8 cellular contexts compared by ENCODE assay signal in genomic region chr14:59507063-59507751, GRCh38. TPM values are rescaled to one million over a fixed set of nuclear protein-coding genes. Genes with fewer than 3 reads are reported as not detected.
DNase-seq lines count a peak whose midpoint lies in the region; ATAC-seq and TF ChIP-seq lines count a peak whose summit lies in the region.

No MANE protein-coding gene starts in this region.

- no peak overlapping the region for H4K8ac ChIP-seq in trophoblast cell (ENCODE audit: low read depth, low read length)

- H3K27me3 ChIP-seq in foreskin keratinocyte (peaks cover 10% of the 10 kb centered on the region), trophoblast cell (ENCODE audit: insufficient read depth, low read length) (no peaks in the 10 kb centered on the region)

- no peak overlapping the region for H2BK120ac ChIP-seq in trophoblast cell (ENCODE audit: insufficient read depth, low read length, poor library complexity)

- no peak overlapping the region for H2AFZ ChIP-seq in trophoblast cell (ENCODE audit: insufficient read depth, low read length, poor library complexity)

- H3K9me3 ChIP-seq in trophoblast cell (ENCODE audit: insufficient read depth, low read depth, low read length), result no peaks in the 10 kb centered on the region

- H2AK5ac ChIP-seq in trophoblast cell (ENCODE audit: low read length), result no peak overlapping the region

- H3K4me1 ChIP-seq in foreskin keratinocyte, result no peaks in the 10 kb centered on the region
- H3K4me1 ChIP-seq in trophoblast cell (ENCODE audit: control insufficient read depth in 1 of 2, insufficient read depth in 2 of 2, low read length in 2 of 2), result peaks cover 0 to 2% of the 10 kb centered on the region in 2 experiments

- H3K23ac ChIP-seq in trophoblast cell (ENCODE audit: low read length), result no peak overlapping the region

- no peak overlapping the region for H2BK5ac ChIP-seq in trophoblast cell (ENCODE audit: low read depth, low read length, poor library complexity)

- no peak overlapping the region for H3K4me2 ChIP-seq in trophoblast cell (ENCODE audit: low read length)

- no peak overlapping the region for H3K9ac ChIP-seq in trophoblast cell (ENCODE audit: low read length)

- DNase-seq in DMS 273 treated with DMSO at 0.1 percent for 48 hours (lab: John Stamatoyannopoulos, UW) (peak; percentile 67), HK-2 (ENCODE audit: unreplicated experiment) (peak; percentile 38), NCI-H748 treated with DMSO at 0.1 percent for 48 hours (lab: John Stamatoyannopoulos, UW) (peak; percentile 69), activated T-cell treated with anti-CD3 and anti-CD28 coated beads for 1 hour (ENCODE audit: low read depth) (peak; percentile 19), foreskin keratinocyte (peak in 1 of 2 donors; percentile 49), trophoblast cell (peak; percentile 69)

- H3K27ac ChIP-seq in foreskin keratinocyte (no peak overlapping the region), trophoblast cell (ENCODE audit: low read depth, low read length) (no peak overlapping the region)

- H3K4ac ChIP-seq in trophoblast cell (ENCODE audit: low read depth, low read length), result no peak overlapping the region

- no peak overlapping the region for H3K18ac ChIP-seq in trophoblast cell (ENCODE audit: low read length)

- H2BK12ac ChIP-seq in trophoblast cell (ENCODE audit: low read length), result no peak overlapping the region

- no peaks in the 10 kb centered on the region for H3K79me1 ChIP-seq in trophoblast cell (ENCODE audit: low read length)

- H3K79me2 ChIP-seq in trophoblast cell (ENCODE audit: control insufficient read depth, insufficient read depth, low read length, poor library complexity), result no peaks in the 10 kb centered on the region

- ATAC-seq in GM19463 (IDR thresholded peaks at IDR 0.05; ENCODE audit: unreplicated experiment) (peak; percentile 88), foreskin keratinocyte (peak; percentile 93)
- ATAC-seq in activated CD4-positive, CD25-positive, alpha-beta regulatory T cell treated with anti-CD3 and anti-CD28 coated beads, Interleukin-2, amount 50 U/mL, for 24 hours, result no peak

- H3K4me3 ChIP-seq in trophoblast cell (ENCODE audit: low read depth, low read length), result no peak overlapping the region

- TF ChIP-seq CTCF in foreskin keratinocyte (conservative IDR thresholded peaks at IDR 0.05), result peak; percentile 87

- no peak overlapping the region for H4K91ac ChIP-seq in trophoblast cell (ENCODE audit: low read depth, low read length)

- peaks cover 0 to 2% of the 10 kb centered on the region in 2 experiments for H3K36me3 ChIP-seq in trophoblast cell (ENCODE audit: control insufficient read depth in 1 of 2, insufficient read depth in 2 of 2, low read length in 2 of 2)

- no peak overlapping the region for H3K14ac ChIP-seq in trophoblast cell (ENCODE audit: low read length)

- H4K12ac ChIP-seq in trophoblast cell (ENCODE audit: low read depth, low read length), result no peak overlapping the region

RNA-seq across cellular contexts. Expression of gene JKAMP, which starts 22.9 kb away (rescaled TPM):
- 45.4 and 47.0 TPM in 2 replicates for total RNA-seq in foreskin keratinocyte
- 26.0 and 30.3 TPM in 2 replicates for polyA plus RNA-seq in foreskin keratinocyte
- polyA plus RNA-seq in trophoblast cell (2013), result 47.1 and 47.7 TPM in 2 replicates

RNA-seq across cellular contexts. Expression of gene L3HYPDH, which starts 23.0 kb away (rescaled TPM):
- 25.9 and 26.7 TPM in 2 replicates for total RNA-seq in foreskin keratinocyte
- 18.6 and 19.2 TPM in 2 replicates for polyA plus RNA-seq in foreskin keratinocyte
- polyA plus RNA-seq in trophoblast cell (2013), result 6.1 and 6.3 TPM in 2 replicates

RNA-seq across cellular contexts. Expression of gene GPR135, which starts 42.0 kb away (rescaled TPM):
- total RNA-seq in foreskin keratinocyte, result 0.60 and 0.99 TPM in 2 replicates
- 0.12 and 0.13 TPM in 2 replicates for polyA plus RNA-seq in foreskin keratinocyte
- 0.23 and 0.25 TPM in 2 replicates for polyA plus RNA-seq in trophoblast cell (2013)

Comparison
In these comparisons a context has a peak if more than half of its experiments do, and no peak if none do; other contexts are left out.
1. ATAC-seq: peak in GM19463 (single experiment) and foreskin keratinocyte (single experiment); none in activated CD4-positive, CD25-positive, alpha-beta regulatory T cell treated with anti-CD3 and anti-CD28 coated beads, Interleukin-2, amount 50 U/mL, for 24 hours (0 of 2).